28 cellular contexts compared by ENCODE assay signal in the genomic region with DNA sequence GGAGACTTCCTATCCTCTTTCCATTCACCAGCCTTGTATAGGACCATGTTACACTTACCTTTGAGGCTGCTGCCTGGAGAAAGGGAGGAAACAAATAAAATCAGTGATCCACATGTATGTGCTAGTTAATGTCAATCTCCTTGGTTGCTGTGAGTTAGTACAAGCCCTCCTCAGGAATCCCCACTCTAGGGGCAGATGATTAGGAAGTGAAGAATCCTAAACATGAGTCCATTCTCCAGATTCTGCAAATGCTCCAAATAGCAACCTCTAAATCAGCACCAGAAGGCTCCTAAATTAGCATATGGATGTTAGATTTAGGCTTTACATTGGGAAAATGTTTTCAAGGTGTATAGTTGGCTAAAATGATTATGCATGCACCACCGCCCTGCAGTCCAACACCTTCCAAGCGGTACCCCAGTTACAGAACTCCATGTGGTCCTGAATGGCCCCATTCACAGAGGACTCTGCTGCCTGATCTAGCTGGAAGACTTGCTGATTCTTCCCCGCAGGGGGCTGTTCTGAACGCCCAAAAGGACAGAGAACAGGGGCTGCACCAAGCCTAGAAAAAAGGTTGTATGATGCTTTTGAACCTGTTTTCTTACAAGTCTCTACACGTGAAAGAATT.
"Had no signal": no experiment of that assay in that cellular context is flagged by ENCODE, and none has a peak within 500 bp of the region (broad histone marks: within the 10 kb centered on the region; RNA-seq: fewer than 3 reads in every experiment).

No MANE protein-coding gene starts in this region.

- ATAC-seq: heart right ventricle, left cardiac atrium, psoas muscle had no signal

- H3K27me3 Mint-ChIP-seq: activated CD4-positive, alpha-beta memory T cell treated with anti-CD3 and anti-CD28 coated beads, Interleukin-2, amount 10 ng/mL, durations not matched to agents 7 days and 5 days; activated CD4-positive, alpha-beta T cell treated with anti-CD3 and anti-CD28 coated beads, Interleukin-2, amount 10 ng/mL, durations not matched to agents 7 days and 5 days; activated naive CD4-positive, alpha-beta T cell treated with anti-CD3 and anti-CD28 coated beads, Interleukin-2, amount 10 ng/mL, durations not matched to agents 7 days and 5 days; activated naive CD8-positive, alpha-beta T cell treated with anti-CD3 and anti-CD28 coated beads, Interleukin-2, amount 10 ng/mL, durations not matched to agents 7 days and 5 days; activated T-cell treated with anti-CD3 and anti-CD28 coated beads, Interleukin-2, amount 50 U/mL, for 24 hours; dendritic cell treated with granulocyte-macrophage colony-stimulating factor and Interleukin-4, amounts not matched to agents 40 ng/mL and 50 ng/mL, for 4 days had no signal

- DNase-seq: activated CD4-positive, alpha-beta memory T cell treated with anti-CD3 and anti-CD28 coated beads, Interleukin-2, amount 10 ng/mL, durations not matched to agents 7 days and 5 days; activated CD4-positive, alpha-beta T cell treated with anti-CD3 and anti-CD28 coated beads for 1 hour; activated CD4-positive, alpha-beta T cell treated with anti-CD3 and anti-CD28 coated beads, Interleukin-2, amount 10 ng/mL, durations not matched to agents 7 days and 5 days; activated CD8-positive, alpha-beta memory T cell treated with anti-CD3 and anti-CD28 coated beads, Interleukin-2, amount 50 U/mL, for 48 hours; activated gamma-delta T cell; activated naive CD4-positive, alpha-beta T cell treated with anti-CD3 and anti-CD28 coated beads, Interleukin-2, amount 10 ng/mL, durations not matched to agents 7 days and 5 days; activated naive CD8-positive, alpha-beta T cell treated with anti-CD3 and anti-CD28 coated beads, Interleukin-2, amount 10 ng/mL, durations not matched to agents 7 days and 5 days; activated T-cell treated with anti-CD3 and anti-CD28 coated beads, Interleukin-2, amount 50 U/mL, for 24 hours; amniotic stem cell; caudate nucleus; effector CD4-positive, alpha-beta T cell; heart right ventricle; left cardiac atrium; mammary epithelial cell; naive B cell; nephron progenitor cell; psoas muscle; sigmoid colon; stimulated activated CD4-positive, alpha-beta T cell treated with anti-CD3 and anti-CD28 coated beads, Interleukin-15, amount 100 ng/mL, for 24 hours; stimulated activated CD4-positive, alpha-beta T cell treated with anti-CD3 and anti-CD28 coated beads, Interleukin-2, amount 100 ng/mL, for 24 hours; stimulated activated naive CD4-positive, alpha-beta T cell; T1000 had no signal

- H3K4me3 Mint-ChIP-seq: activated CD4-positive, alpha-beta memory T cell treated with anti-CD3 and anti-CD28 coated beads, Interleukin-2, amount 10 ng/mL, durations not matched to agents 7 days and 5 days; activated CD4-positive, alpha-beta T cell treated with anti-CD3 and anti-CD28 coated beads, Interleukin-2, amount 10 ng/mL, durations not matched to agents 7 days and 5 days; activated naive CD4-positive, alpha-beta T cell treated with anti-CD3 and anti-CD28 coated beads, Interleukin-2, amount 10 ng/mL, durations not matched to agents 7 days and 5 days; activated naive CD8-positive, alpha-beta T cell treated with anti-CD3 and anti-CD28 coated beads, Interleukin-2, amount 10 ng/mL, durations not matched to agents 7 days and 5 days; activated T-cell treated with anti-CD3 and anti-CD28 coated beads, Interleukin-2, amount 50 U/mL, for 24 hours; dendritic cell treated with granulocyte-macrophage colony-stimulating factor and Interleukin-4, amounts not matched to agents 40 ng/mL and 50 ng/mL, for 4 days; mesothelial cell of epicardium; naive B cell; nephron progenitor cell; T-helper 1 cell treated with Interleukin-12 subunit alpha and Interleukin-12 subunit beta and Interleukin-4 antibody, amounts not matched to agents 30 μg/mL and 1 μg/mL, for 36 hours had no signal

- H3K36me3 Mint-ChIP-seq: activated naive CD4-positive, alpha-beta T cell treated with anti-CD3 and anti-CD28 coated beads, Interleukin-2, amount 10 ng/mL, durations not matched to agents 7 days and 5 days; activated naive CD8-positive, alpha-beta T cell treated with anti-CD3 and anti-CD28 coated beads, Interleukin-2, amount 10 ng/mL, durations not matched to agents 7 days and 5 days; mesothelial cell of epicardium had no signal

- H3K4me1 ChIP-seq: parathyroid adenoma, sigmoid colon had no signal

- H3K4me3 ChIP-seq: esophagus muscularis mucosa, heart right ventricle, psoas muscle, sigmoid colon, tibial nerve had no signal

- H3K36me3 ChIP-seq: esophagus muscularis mucosa, heart right ventricle, sigmoid colon, tibial nerve had no signal

- H3K27ac Mint-ChIP-seq: activated CD4-positive, alpha-beta memory T cell treated with anti-CD3 and anti-CD28 coated beads, Interleukin-2, amount 10 ng/mL, durations not matched to agents 7 days and 5 days; activated CD4-positive, alpha-beta T cell treated with anti-CD3 and anti-CD28 coated beads, Interleukin-2, amount 10 ng/mL, durations not matched to agents 7 days and 5 days; activated naive CD8-positive, alpha-beta T cell treated with anti-CD3 and anti-CD28 coated beads, Interleukin-2, amount 10 ng/mL, durations not matched to agents 7 days and 5 days; activated T-cell treated with anti-CD3 and anti-CD28 coated beads, Interleukin-2, amount 50 U/mL, for 24 hours; dendritic cell treated with granulocyte-macrophage colony-stimulating factor and Interleukin-4, amounts not matched to agents 40 ng/mL and 50 ng/mL, for 4 days; mesothelial cell of epicardium; nephron progenitor cell; T-helper 1 cell treated with Interleukin-12 subunit alpha and Interleukin-12 subunit beta and Interleukin-4 antibody, amounts not matched to agents 30 μg/mL and 1 μg/mL, for 36 hours had no signal

- H3K27me3 ChIP-seq: esophagus muscularis mucosa, heart right ventricle, sigmoid colon, tibial nerve had no signal

- H3K9me3 Mint-ChIP-seq: activated CD4-positive, alpha-beta memory T cell treated with anti-CD3 and anti-CD28 coated beads, Interleukin-2, amount 10 ng/mL, durations not matched to agents 7 days and 5 days; activated CD4-positive, alpha-beta T cell treated with anti-CD3 and anti-CD28 coated beads, Interleukin-2, amount 10 ng/mL, durations not matched to agents 7 days and 5 days; activated naive CD4-positive, alpha-beta T cell treated with anti-CD3 and anti-CD28 coated beads, Interleukin-2, amount 10 ng/mL, durations not matched to agents 7 days and 5 days; activated naive CD8-positive, alpha-beta T cell treated with anti-CD3 and anti-CD28 coated beads, Interleukin-2, amount 10 ng/mL, durations not matched to agents 7 days and 5 days; activated T-cell treated with anti-CD3 and anti-CD28 coated beads, Interleukin-2, amount 50 U/mL, for 24 hours; mesothelial cell of epicardium; naive B cell; T-helper 1 cell treated with Interleukin-12 subunit alpha and Interleukin-12 subunit beta and Interleukin-4 antibody, amounts not matched to agents 30 μg/mL and 1 μg/mL, for 36 hours had no signal

- H3K27ac ChIP-seq: esophagus muscularis mucosa, heart right ventricle, parathyroid adenoma, psoas muscle, sigmoid colon, tibial nerve had no signal

- H3K4me1 Mint-ChIP-seq: activated CD4-positive, alpha-beta memory T cell treated with anti-CD3 and anti-CD28 coated beads, Interleukin-2, amount 10 ng/mL, durations not matched to agents 7 days and 5 days; activated CD4-positive, alpha-beta T cell treated with anti-CD3 and anti-CD28 coated beads, Interleukin-2, amount 10 ng/mL, durations not matched to agents 7 days and 5 days; activated naive CD4-positive, alpha-beta T cell treated with anti-CD3 and anti-CD28 coated beads, Interleukin-2, amount 10 ng/mL, durations not matched to agents 7 days and 5 days; activated naive CD8-positive, alpha-beta T cell treated with anti-CD3 and anti-CD28 coated beads, Interleukin-2, amount 10 ng/mL, durations not matched to agents 7 days and 5 days; naive B cell had no signal

- H3K9me3 ChIP-seq: esophagus muscularis mucosa, heart right ventricle, psoas muscle, sigmoid colon, tibial nerve had no signal
